10 cellular contexts compared by ENCODE assay signal in genomic region chr12:52744493-52745156, GRCh38. TPM values are rescaled to one million over a fixed set of nuclear protein-coding genes. Genes with fewer than 3 reads are reported as not detected.
"Had no signal": no experiment of that assay in that cellular context is flagged by ENCODE, and none has a peak within 500 bp of the region (broad histone marks: within the 10 kb centered on the region; RNA-seq: fewer than 3 reads in every experiment).

No MANE protein-coding gene starts in this region.

- H3K4me1 ChIP-seq: HAP-1 had no signal

- H3K4me3 Mint-ChIP-seq: IgD-negative memory B cell had no signal

- H3K9me3 ChIP-seq: HAP-1 had no signal

- ATAC-seq: HCT116 had no signal

- H3K4me1 Mint-ChIP-seq: IgD-negative memory B cell had no signal

- H3K36me3 ChIP-seq: HAP-1 had no signal

- H3K4me3 ChIP-seq: GM23248, HAP-1 had no signal

- DNase-seq: GM23248, GOT3, H7, KG1 had no signal

- FAIRE-seq: HTR-8/SVneo had no signal

- H3K36me3 Mint-ChIP-seq: IgD-negative memory B cell had no signal

- H3K27ac ChIP-seq: GM23248 had no signal

- H3K27ac Mint-ChIP-seq: IgD-negative memory B cell had no signal

RNA-seq across cellular contexts. Expression of gene KRT76, which starts 32.5 kb away (rescaled TPM):
- total RNA-seq: GM23248, H4, H7, HT-29 had no signal

RNA-seq across cellular contexts. Expression of gene KRT77, which starts 41.3 kb away (rescaled TPM):
- total RNA-seq: GM23248, H4, H7, HT-29 had no signal

RNA-seq across cellular contexts. Expression of gene KRT3, which starts 51.3 kb away (rescaled TPM):
- total RNA-seq: GM23248, H4, H7, HT-29 had no signal
